1 cellular context compared by ENCODE assay signal in genomic region chr15:57752426-57752825, GRCh38.
TF ChIP-seq lines count a peak whose summit lies in the region.

No MANE protein-coding gene starts in this region.

TF ChIP-seq in HCT116, 20 proteins besides CTCF, POLR2A, EP300 and RAD21 (continued from another document):
- no peak for TF ChIP-seq SIN3A (IDR thresholded peaks at IDR 0.05; ENCODE audit: low read depth)
- TF ChIP-seq ELF1 (IDR thresholded peaks at IDR 0.05; ENCODE audit: borderline replicate concordance, low read depth) = no peak
- no peak for TF ChIP-seq EZH2 (IDR thresholded peaks at IDR 0.05)
- no peak for TF ChIP-seq MAX (IDR thresholded peaks at IDR 0.05)
TF ChIP-seq in HCT116: peak in this region for 0.
